Comparison of ENCODE assay signal across 26 cellular contexts in the genomic region with DNA sequence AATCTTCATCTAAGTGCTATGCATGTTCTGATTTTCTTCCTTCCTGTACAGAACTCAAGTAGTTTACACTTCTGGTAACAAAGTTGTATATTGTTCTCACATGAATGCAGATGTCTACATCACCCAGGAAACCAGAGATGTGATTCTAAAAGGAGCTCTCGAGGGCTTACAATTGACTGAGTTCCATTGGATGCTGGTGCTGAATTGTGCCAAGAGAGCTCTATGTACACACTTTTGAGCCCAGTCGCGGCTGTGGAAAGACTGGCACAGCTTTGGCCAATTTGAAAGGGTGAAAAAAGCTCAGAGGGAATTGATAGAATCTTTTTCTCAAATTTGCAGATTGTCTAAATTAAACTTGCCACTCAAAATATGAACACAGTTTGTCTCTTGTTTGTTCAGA.
A peak's percentile ranks its signal among the peaks of the same experiment; 100 is the strongest.
DNase-seq lines count a peak whose midpoint lies in the region; TF ChIP-seq lines count a peak whose summit lies in the region.
"Had no signal": no experiment of that assay in that cellular context is flagged by ENCODE, and none has a peak within 500 bp of the region (broad histone marks: within the 10 kb centered on the region; RNA-seq: fewer than 3 reads in every experiment).

No MANE protein-coding gene starts in this region.

- no peak for TF ChIP-seq CTCF in colonic mucosa (IDR thresholded peaks at IDR 0.05)

- DNase-seq in NCI-H2029 treated with DMSO at 0.1 percent for 48 hours (lab: John Stamatoyannopoulos, UW), result peak; percentile 39
- peak; percentile 17 for DNase-seq in NCI-H748 treated with DMSO at 0.1 percent for 48 hours (lab: John Stamatoyannopoulos, UW)
- peak in 25 of 42 donors; percentile 2 to 66 (median 38) for DNase-seq in head of caudate nucleus
- peak in 17 of 49 donors; percentile 2 to 48 (median 18) for DNase-seq in substantia nigra (lab: John Stamatoyannopoulos, UW)
- DNase-seq in glomerular visceral epithelial cell (ENCODE audit: extremely low spot score), result no peak
- no peak for DNase-seq in mesenteric fat pad (ENCODE audit: low spot score)
- no peak for DNase-seq in colonic mucosa
- DNase-seq: activated CD4-positive, alpha-beta T cell treated with anti-CD3 and anti-CD28 coated beads for 1 hour; activated CD8-positive, alpha-beta T cell treated with anti-CD3 and anti-CD28 coated beads for 36 hours; activated naive CD8-positive, alpha-beta T cell treated with anti-CD3 and anti-CD28 coated beads, Interleukin-2, amount 10 ng/mL, durations not matched to agents 7 days and 5 days; CD4-positive, alpha-beta T cell; effector memory CD4-positive, alpha-beta T cell; foreskin fibroblast; GF-D8; immature natural killer cell; left ventricle myocardium inferior; natural killer cell; NCI-H2081 treated with DMSO at 0.1 percent for 48 hours; NCI-H524; right lobe of liver; stimulated activated naive CD4-positive, alpha-beta T cell treated with Interleukin-2 at 50 U/mL for 16 hours; T-helper 1 cell; transverse colon had no signal

- H3K9me3 ChIP-seq in colonic mucosa, result no peaks in the 10 kb centered on the region
- H3K9me3 ChIP-seq: right lobe of liver, transverse colon had no signal

- intact Hi-C loops in head of caudate nucleus (cut with DNase I), result no loop called here
- intact Hi-C loops in colonic mucosa (cut with DNase I), result no loop called here

- no peaks in the 10 kb centered on the region for H3K4me1 ChIP-seq in colonic mucosa
- H3K4me1 ChIP-seq: left ventricle myocardium inferior, right lobe of liver, SJSA1, transverse colon had no signal

- no peaks in the 10 kb centered on the region for H3K36me3 ChIP-seq in colonic mucosa
- H3K36me3 ChIP-seq: left ventricle myocardium inferior, right lobe of liver, SJSA1, transverse colon had no signal

- H3K27ac ChIP-seq in substantia nigra (ENCODE audit: low read depth, low read length, poor library complexity, severe bottlenecking) (peak overlapping the region; percentile 31), colonic mucosa (no peak overlapping the region)
- H3K27ac ChIP-seq: hepatocyte, KMS-11, left ventricle myocardium inferior, right lobe of liver, SJSA1, transverse colon had no signal

- H3K27me3 ChIP-seq in colonic mucosa, result no peaks in the 10 kb centered on the region
- H3K27me3 ChIP-seq: hepatocyte, right lobe of liver, SJSA1, transverse colon had no signal

- H3K4me3 ChIP-seq in colonic mucosa, result no peak overlapping the region
- H3K4me3 ChIP-seq: hepatocyte, left ventricle myocardium inferior, right lobe of liver, SJSA1, transverse colon had no signal

- H3K9ac ChIP-seq in colonic mucosa (ENCODE audit: low read depth in 2 of 2, low read length in 2 of 2), result no peak overlapping the region
- H3K9ac ChIP-seq: KMS-11 had no signal

Comparison
In these comparisons a context has a peak if more than half of its experiments do, and no peak if none do; other contexts are left out.
1. DNase-seq: peak in NCI-H2029 treated with DMSO at 0.1 percent for 48 hours (single experiment), NCI-H748 treated with DMSO at 0.1 percent for 48 hours (single experiment) and head of caudate nucleus (25 of 42); none in glomerular visceral epithelial cell (single experiment), mesenteric fat pad (single experiment) and colonic mucosa (single experiment).